In genomic region chr14:99274346-99275221, GRCh38 we compare ENCODE assay signal across 7 cellular contexts.
DNase-seq lines count a peak whose midpoint lies in the region; ATAC-seq and TF ChIP-seq lines count a peak whose summit lies in the region.

No MANE protein-coding gene starts in this region.

- DNase-seq in GM10248 (ENCODE audit: extremely low spot score): peak; percentile 62
- DNase-seq in SHP77 (lab: John Stamatoyannopoulos, UW): peak; percentile 54 to 61
- peak; percentile 87 for DNase-seq in astrocyte of the hippocampus (ENCODE audit: low read depth, low spot score)
- peak in 30 of 51 donors; percentile 10 to 76 (median 47) for DNase-seq in hypothalamus (lab: John Stamatoyannopoulos, UW)

- H3K27me3 ChIP-seq in rectal smooth muscle tissue (ENCODE audit: control insufficient read depth, insufficient read depth, low read length): peaks cover 11% of the 10 kb centered on the region

- H3K4me3 ChIP-seq in rectal smooth muscle tissue (ENCODE audit: low read length): peak overlapping the region; percentile 67

- POLR2A ChIA-PET in GM10248 (lab: Yijun Ruan, JAX): no interaction called here

- TF ChIP-seq CTCF in GM10248 (IDR thresholded peaks at IDR 0.05; ENCODE audit: control extremely low read depth, extremely low read depth, low read depth, missing control alignments): peak; percentile 24
- peak; percentile 63 for TF ChIP-seq CTCF in LNCAP (IDR thresholded peaks at IDR 0.05)

- CTCF ChIA-PET in GM10248 (lab: Yijun Ruan, JAX): interaction anchor here (1.8 to 6.4 kb wide), 2 partner anchors 8 to 9 kb away, joined by 5 to 45 read pairs; no protein-coding TSS in a partner anchor

- H3K36me3 ChIP-seq in rectal smooth muscle tissue (ENCODE audit: control insufficient read depth, insufficient read depth, low read length): no peaks in the 10 kb centered on the region

- ATAC-seq in HG02870 (IDR thresholded peaks at IDR 0.05; ENCODE audit: unreplicated experiment): no peak

- no peak overlapping the region for H3K9ac ChIP-seq in rectal smooth muscle tissue (ENCODE audit: low read length)

- H3K4me1 ChIP-seq in rectal smooth muscle tissue (ENCODE audit: control insufficient read depth, insufficient read depth, low read length): no peaks in the 10 kb centered on the region

- no peak overlapping the region for H3K27ac ChIP-seq in rectal smooth muscle tissue (ENCODE audit: low read depth, low read length)
